In the genomic region with DNA sequence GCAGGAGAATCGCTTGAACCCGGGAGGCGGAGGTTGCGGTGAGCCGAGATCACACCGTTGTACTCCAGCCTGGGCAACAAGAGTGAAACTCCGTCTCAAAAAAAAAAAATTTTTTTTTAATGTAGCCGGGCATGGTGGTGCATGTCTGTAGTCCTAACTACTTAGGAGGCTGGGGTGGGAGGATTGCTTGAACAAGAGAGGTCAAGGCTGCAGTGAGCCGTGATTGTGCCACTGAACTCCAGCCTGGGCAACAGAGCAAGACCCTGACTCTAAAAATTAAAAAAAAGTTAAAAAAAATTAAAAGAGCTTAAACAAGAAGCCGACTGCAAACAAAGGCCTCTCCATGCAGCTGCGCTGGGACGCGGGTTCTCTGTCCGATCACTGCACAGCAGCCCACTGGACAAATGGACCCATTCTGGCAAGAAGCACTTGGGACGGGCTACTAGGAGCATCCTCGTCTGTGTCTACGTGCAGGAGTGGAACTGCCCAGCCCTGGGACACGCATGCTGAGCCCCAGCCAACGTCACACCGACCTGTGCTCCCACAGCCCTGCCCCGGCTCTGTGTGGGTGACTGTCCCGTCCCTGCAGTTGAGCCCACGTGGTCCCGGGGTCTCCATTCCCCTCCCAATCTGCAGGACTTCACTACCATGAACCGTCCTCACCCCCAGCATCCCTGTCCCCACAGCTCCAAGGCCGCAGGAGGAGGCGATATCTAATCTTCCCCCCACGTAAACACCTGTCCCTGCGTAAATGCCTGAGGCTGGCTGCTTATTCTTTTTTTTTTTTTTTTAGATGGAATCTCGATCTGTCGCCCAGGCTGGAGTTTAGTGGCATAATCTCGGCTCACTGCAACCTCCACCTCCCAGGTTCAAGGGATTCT, we compare ENCODE assay signal across 2 cellular contexts.
TF ChIP-seq lines count a peak whose summit lies in the region.

No MANE protein-coding gene starts in this region.

TF ChIP-seq in HEK293, 187 proteins besides CTCF, POLR2A, EP300 and RAD21:
- TF ChIP-seq ZXDB (tag by site-specific recombination; IDR thresholded peaks at IDR 0.05) (no peak), EGR2 (tag by site-specific recombination; IDR thresholded peaks at IDR 0.05; ENCODE audit: low read depth) (peak; percentile 32; the same call in 1 of the 2 replicates)

TF ChIP-seq in H1, 55 proteins besides CTCF, POLR2A, EP300 and RAD21:
- no peak for TF ChIP-seq FOSL1 (IDR thresholded peaks at IDR 0.05; ENCODE audit: insufficient read depth, low read depth, low read length)
- TF ChIP-seq RFX5 (IDR thresholded peaks at IDR 0.05; ENCODE audit: borderline replicate concordance, low read depth, low read length), result no peak
- TF ChIP-seq SAP30 (IDR thresholded peaks at IDR 0.05; ENCODE audit: insufficient read depth, insufficient replicate concordance, low read length), result no peak
- no peak for TF ChIP-seq CBX5 (IDR thresholded peaks at IDR 0.05; ENCODE audit: low read depth, low read length)
- TF ChIP-seq KDM4A (IDR thresholded peaks at IDR 0.05; ENCODE audit: low read depth, low read length, severe bottlenecking), result no peak
- TF ChIP-seq, protein P1, sequence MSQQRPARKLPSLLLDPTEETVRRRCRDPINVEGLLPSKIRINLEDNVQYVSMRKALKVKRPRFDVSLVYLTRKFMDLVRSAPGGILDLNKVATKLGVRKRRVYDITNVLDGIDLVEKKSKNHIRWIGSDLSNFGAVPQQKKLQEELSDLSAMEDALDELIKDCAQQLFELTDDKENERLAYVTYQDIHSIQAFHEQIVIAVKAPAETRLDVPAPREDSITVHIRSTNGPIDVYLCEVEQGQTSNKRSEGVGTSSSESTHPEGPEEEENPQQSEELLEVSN (IDR thresholded peaks at IDR 0.05), result no peak
- no peak for TF ChIP-seq NANOG (IDR thresholded peaks at IDR 0.05; ENCODE audit: insufficient read depth, low read depth, low read length, poor library complexity, severe bottlenecking)
- no peak for TF ChIP-seq SIRT6 (IDR thresholded peaks at IDR 0.05; ENCODE audit: low read length)
- TF ChIP-seq HDAC6 (IDR thresholded peaks at IDR 0.05; ENCODE audit: low read depth, low read length), result no peak
TF ChIP-seq in H1: peak in this region for 0.
